Comparison of ENCODE assay signal across 24 cellular contexts in the genomic region with DNA sequence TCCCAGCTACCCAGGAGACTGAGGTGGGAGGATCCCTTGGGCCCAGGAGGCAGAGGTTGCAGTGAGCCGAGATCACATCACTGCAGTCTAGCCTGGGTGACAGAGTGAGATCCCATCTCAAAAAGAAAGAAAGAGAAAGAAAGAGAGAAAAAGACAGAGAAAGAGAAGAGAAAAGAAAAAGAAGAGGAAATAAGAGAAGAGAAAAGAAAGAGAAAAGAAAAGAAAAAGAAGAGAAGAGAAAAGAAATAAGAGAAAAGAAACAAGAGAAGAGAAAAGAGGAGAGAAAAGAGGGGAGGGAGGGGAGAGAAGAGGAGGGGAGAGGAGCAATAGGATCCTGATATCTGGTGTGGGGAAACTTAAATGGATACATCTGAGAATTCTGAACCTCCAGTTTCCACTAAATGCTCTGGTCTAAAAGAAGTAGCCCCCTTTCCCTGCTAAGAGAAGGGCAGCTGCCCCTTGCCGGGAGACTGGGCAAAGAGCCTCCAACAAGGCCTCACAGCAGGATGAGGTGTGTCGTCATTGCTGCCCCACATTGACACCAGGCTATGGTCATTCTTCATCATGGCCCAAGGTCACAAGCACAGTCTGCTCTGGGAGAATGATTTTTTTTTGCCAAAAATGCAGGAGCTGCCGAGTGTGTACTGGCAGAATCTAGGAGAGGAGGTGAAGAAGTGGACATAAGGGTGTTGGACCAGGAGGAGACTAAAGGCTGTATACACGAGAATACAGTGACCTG. TPM values are rescaled to one million over a fixed set of nuclear protein-coding genes. Genes with fewer than 3 reads are reported as not detected.
"Had no signal": no experiment of that assay in that cellular context is flagged by ENCODE, and none has a peak within 500 bp of the region (broad histone marks: within the 10 kb centered on the region; RNA-seq: fewer than 3 reads in every experiment).

No MANE protein-coding gene starts in this region.

- H3K4me3 ChIP-seq: esophagus squamous epithelium, gastroesophageal sphincter, lung, neural progenitor cell, ovary, right atrium auricular region, tibial artery, upper lobe of left lung, uterus had no signal

- H3K36me3 Mint-ChIP-seq: natural killer cell treated with Interleukin-12 subunit alpha and Interleukin-12 subunit beta and Interleukin-15 and Interleukin-18, amount 100 ng/mL, for 72 hours; neural progenitor cell had no signal

- H3K4me1 ChIP-seq: esophagus squamous epithelium, gastroesophageal sphincter, neural progenitor cell, right atrium auricular region, tibial artery, upper lobe of left lung, uterus had no signal

- H3K27ac ChIP-seq: esophagus squamous epithelium, gastroesophageal sphincter, neural progenitor cell, ovary, right atrium auricular region, tibial artery, upper lobe of left lung, uterus had no signal

- DNase-seq: effector memory CD8-positive, alpha-beta T cell; esophagus squamous epithelium; foreskin fibroblast; immature natural killer cell; left ventricle myocardium superior; mesenchymal stem cell; midbrain; nucleus accumbens; ovary; small intestine; stimulated activated CD4-positive, alpha-beta T cell treated with anti-CD3 and anti-CD28 coated beads, Interleukin-12 subunit alpha, Interleukin-12 subunit beta, amount 100 ng/mL, for 4 hours; stimulated activated naive CD8-positive, alpha-beta T cell treated with anti-CD3 and anti-CD28 coated beads, Interleukin-15, Interleukin-2, amounts not matched to agents 100 U/mL and 50 U/mL, for 24 hours; tibial artery; upper lobe of left lung; uterus had no signal

- H3K4me3 Mint-ChIP-seq: effector memory CD8-positive, alpha-beta T cell; immature natural killer cell; natural killer cell treated with Interleukin-12 subunit alpha and Interleukin-12 subunit beta and Interleukin-15 and Interleukin-18, amount 100 ng/mL, for 72 hours; neural progenitor cell had no signal

- H3K9ac ChIP-seq: neural progenitor cell had no signal

- H3K4me1 Mint-ChIP-seq: neural progenitor cell had no signal

- H3K9me3 ChIP-seq: esophagus squamous epithelium, gastroesophageal sphincter, ovary, right atrium auricular region, tibial artery, upper lobe of left lung, uterus had no signal

- H3K36me3 ChIP-seq: esophagus squamous epithelium, gastroesophageal sphincter, neural progenitor cell, ovary, right atrium auricular region, tibial artery, upper lobe of left lung, uterus had no signal

- H3K27me3 ChIP-seq: ovary, right atrium auricular region, tibial artery, upper lobe of left lung, uterus had no signal

- H3K9me3 Mint-ChIP-seq: effector memory CD8-positive, alpha-beta T cell; natural killer cell treated with Interleukin-12 subunit alpha and Interleukin-12 subunit beta and Interleukin-15 and Interleukin-18, amount 100 ng/mL, for 72 hours; neural progenitor cell had no signal

- H3K27ac Mint-ChIP-seq: natural killer cell treated with Interleukin-12 subunit alpha and Interleukin-12 subunit beta and Interleukin-15 and Interleukin-18, amount 100 ng/mL, for 72 hours; neural progenitor cell had no signal

RNA-seq across cellular contexts. Expression of gene GOLGA6D, which starts 32.1 kb away (rescaled TPM):
- total RNA-seq: epithelial cell of proximal tubule; esophagus squamous epithelium; gastroesophageal sphincter; left ventricle myocardium superior; natural killer cell treated with Interleukin-12 subunit alpha and Interleukin-12 subunit beta and Interleukin-15 and Interleukin-18, amount 100 ng/mL, for 72 hours; posterior vena cava; right atrium auricular region; uterus had no signal
- polyA plus RNA-seq: immature natural killer cell, lung, small intestine had no signal

RNA-seq across cellular contexts. Expression of gene GOLGA6C, which starts 56.6 kb away (rescaled TPM):
- total RNA-seq: epithelial cell of proximal tubule, esophagus squamous epithelium, gastroesophageal sphincter, left ventricle myocardium superior, lung, ovary, posterior vena cava, right atrium auricular region, temporal lobe, upper lobe of left lung, uterus had no signal
- polyA plus RNA-seq: immature natural killer cell, keratinocyte, ovary, small intestine had no signal
